In the genomic region with DNA sequence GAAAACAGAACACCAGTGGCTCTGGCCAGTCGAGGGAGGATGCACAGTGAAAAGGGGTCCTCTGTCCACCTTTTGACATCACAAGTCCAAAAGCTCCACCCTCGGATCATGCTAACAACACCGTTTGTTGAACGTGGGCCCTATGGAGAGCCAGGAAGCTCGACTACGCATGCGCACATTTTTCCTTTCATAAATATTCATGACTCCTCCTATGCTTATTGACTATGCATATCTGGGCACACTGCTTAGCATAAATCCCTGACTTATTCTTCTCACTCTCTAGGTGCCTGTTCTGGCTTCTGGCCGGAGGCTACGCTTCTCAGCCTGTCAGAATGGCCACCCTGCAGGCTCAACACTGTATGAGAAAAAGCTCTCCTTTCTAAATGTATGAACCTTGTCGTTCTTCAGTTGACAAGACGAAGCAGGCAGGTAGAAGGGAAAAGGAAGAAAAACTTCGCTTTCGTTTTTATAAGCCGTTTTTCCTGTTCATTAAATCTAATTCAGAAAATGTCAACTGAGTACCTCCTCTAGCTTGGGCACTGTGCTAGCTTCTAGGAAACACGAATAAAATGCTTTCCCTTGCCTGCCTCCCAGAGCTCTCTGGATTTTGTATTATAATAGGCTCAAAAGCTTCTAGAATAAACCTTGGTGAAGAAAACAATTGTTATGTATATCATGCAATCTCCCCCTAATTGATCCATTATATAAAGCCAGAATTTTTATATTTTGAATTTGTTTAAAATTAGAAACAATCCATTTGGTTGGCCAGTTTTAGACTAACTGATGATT, we compare ENCODE assay signal across 21 cellular contexts.
DNase-seq lines count a peak whose midpoint lies in the region; ATAC-seq, FAIRE-seq and TF ChIP-seq lines count a peak whose summit lies in the region.
"Had no signal": no experiment of that assay in that cellular context is flagged by ENCODE, and none has a peak within 500 bp of the region (broad histone marks: within the 10 kb centered on the region; RNA-seq: fewer than 3 reads in every experiment).

No MANE protein-coding gene starts in this region.

- H3K4me2 ChIP-seq in H1 (ENCODE audit: insufficient read depth in 1 of 2, low read depth in 2 of 2, low read length in 2 of 2): peak overlapping the region; percentile 10 to 44; a peak in 2 of 4 replicates
- H3K4me2 ChIP-seq: A549 had no signal

- H3K36me3 ChIP-seq in HAP-1 (replicated peaks) (no peaks in the 10 kb centered on the region), SK-N-MC (ENCODE audit: insufficient read depth, low read length) (no peaks in the 10 kb centered on the region), H1 (ENCODE audit: control insufficient read depth in 2 of 4, insufficient read depth in 4 of 4, low read length in 3 of 4) (no peaks in the 10 kb centered on the region)

- 0 out of 2 replicates have a peak overlapping the region, but pooled peaks have one; percentile 29 for H2BK15ac ChIP-seq in H1 (ENCODE audit: low read length)

- FAIRE-seq in H1 (lab: Jason Lieb, UNC): no peak
- FAIRE-seq: A549, GM12878 had no signal

- H3K4ac ChIP-seq in H1 (replicated peaks; ENCODE audit: insufficient read length, low read depth, low read length): no peak overlapping the region

- H3K79me2 ChIP-seq in H1 (ENCODE audit: control insufficient read depth in 1 of 2, insufficient read depth in 2 of 2, low read length in 2 of 2): no peaks in the 10 kb centered on the region

- 0 out of 2 replicates have a peak overlapping the region, but pooled peaks have one; percentile 72 for H2BK20ac ChIP-seq in H1 (ENCODE audit: low read length)

- H2BK12ac ChIP-seq in H1 (ENCODE audit: low read depth, low read length): no peak overlapping the region

- no peak overlapping the region for H2BK120ac ChIP-seq in H1 (replicated peaks; ENCODE audit: low read depth, low read length)

- H3K4me1 ChIP-seq in HAP-1 (peaks cover 27% of the 10 kb centered on the region), H1 (replicated peaks in 1 of 4; ENCODE audit: control insufficient read depth in 3 of 4, insufficient read depth in 4 of 4, low read length in 3 of 4) (peaks cover 0 to 11% (median 8%) of the 10 kb centered on the region in 4 experiments; a peak in 5 of 7 replicates)
- H3K4me1 ChIP-seq: A549 had no signal

- H3K9ac ChIP-seq in SK-N-MC (ENCODE audit: insufficient read length) (no peak overlapping the region), H1 (replicated peaks in 1 of 4; ENCODE audit: extremely low read depth in 1 of 4, low read depth in 3 of 4, low read length in 3 of 4) (no peak overlapping the region)

- H3K18ac ChIP-seq in H1 (ENCODE audit: extremely low read depth, low read length): no peak overlapping the region

- CTCF ChIA-PET in H1 (lab: Charles Lee; ENCODE audit: partially characterized antibody): interaction anchor here (1.1 to 4.1 kb wide), 3 partner anchors 11 to 55 kb away, joined by 3 to 15 read pairs (median 8); no protein-coding TSS in a partner anchor

- H3K79me1 ChIP-seq in H1 (ENCODE audit: low read depth, low read length): no peaks in the 10 kb centered on the region

- no peak for TF ChIP-seq RAD21 in H1 (IDR thresholded peaks at IDR 0.05 in 1 of 2, conservative IDR thresholded peaks at IDR 0.05 in 1 of 2; ENCODE audit: low read depth in 2 of 2, low read length in 2 of 2)

- no peak overlapping the region for H3K14ac ChIP-seq in H1 (ENCODE audit: insufficient read length)

- POLR2A ChIA-PET in H1 (lab: Charles Lee; ENCODE audit: partially characterized antibody): interaction anchor here (1.4 to 1.7 kb wide), 2 partner anchors 10 to 15 kb away, joined by 3 to 6 read pairs; no protein-coding TSS in a partner anchor

- H4K20me1 ChIP-seq in H1 (replicated peaks in 1 of 2; ENCODE audit: control insufficient read depth in 1 of 2, insufficient read depth in 2 of 2, low read length in 2 of 2): peaks cover 0 to 2% of the 10 kb centered on the region in 2 experiments

- H2AFZ ChIP-seq in H1 (ENCODE audit: low read length): no peak overlapping the region

- TF ChIP-seq POLR2A in H1 (IDR thresholded peaks at IDR 0.05; ENCODE audit: control extremely low read depth in 1 of 2, low read depth in 2 of 2, low read length in 2 of 2): no peak

- H3K4me3 ChIP-seq in HAP-1 (0 out of 2 replicates have a peak overlapping the region, but pooled peaks have one; percentile 2), SK-N-MC (peak overlapping the region; percentile 73), H1 (ENCODE audit: extremely low read depth in 1 of 4, insufficient read depth in 2 of 4, low read depth in 3 of 4, low read length in 4 of 4) (peak overlapping the region in 1 of 4 experiments; percentile 7; a peak in 1 of 8 replicates)
- H3K4me3 ChIP-seq: A549, GM12878 had no signal

- H3K23me2 ChIP-seq in H1 (ENCODE audit: low read depth, low read length): no peaks in the 10 kb centered on the region

- H3K56ac ChIP-seq in H1 (replicated peaks; ENCODE audit: insufficient read length, low read depth, low read length): no peak overlapping the region

- H3K23ac ChIP-seq in H1 (ENCODE audit: insufficient read length): no peak overlapping the region

- ATAC-seq in HG02763 (IDR thresholded peaks at IDR 0.05; ENCODE audit: unreplicated experiment) (no peak), HG02571 (IDR thresholded peaks at IDR 0.05; ENCODE audit: unreplicated experiment) (no peak)
- ATAC-seq: A549, GM12878, PC-3 had no signal

- H3K27ac ChIP-seq in SK-N-MC (no peak overlapping the region), H1 (ENCODE audit: low read depth, low read length) (no peak overlapping the region)
- H3K27ac ChIP-seq: A549 had no signal

- TF ChIP-seq CTCF in H1 (IDR thresholded peaks at IDR 0.05; ENCODE audit: control extremely low read depth in 1 of 3, insufficient read depth in 1 of 3, low read depth in 1 of 3, low read length in 3 of 3): no peak

- peak overlapping the region; percentile 52; the same call in 1 of the 2 replicates for H2BK5ac ChIP-seq in H1 (ENCODE audit: low read depth, low read length)

- no peak overlapping the region for H2AK5ac ChIP-seq in H1 (ENCODE audit: low read depth, low read length)

- H4K8ac ChIP-seq in H1 (ENCODE audit: extremely low read depth, insufficient read depth, low read length): no peak overlapping the region

- 70% methylated on average over 15 of the region's 15 CpGs; no CpG with 5 or more reads in 1 of the 2 experiments for whole genome bisulfite sequencing in H1 (ENCODE audit: extremely low coverage in 1 of 2, insufficient coverage in 1 of 2, insufficient read length in 1 of 2, insufficient replicate concordance in 2 of 2, low coverage in 1 of 2, low lambda C conversion rate in 2 of 2, missing lambda C conversion rate in 1 of 2), 2 experiments

- DNase-seq in HAP-1 (ENCODE audit: low spot score in 2 of 2): peak; percentile 87 to 94
- peak; percentile 26 for DNase-seq in SK-N-MC (ENCODE audit: low read depth, low spot score)
- DNase-seq in H1 (ENCODE audit: low read depth in 1 of 2, low spot score in 2 of 2): no peak
- DNase-seq in superior temporal gyrus (ENCODE audit: extremely low spot score): peak; percentile 42
- DNase-seq in activated naive CD4-positive, alpha-beta T cell (lab: John Stamatoyannopoulos, UW): no peak
- DNase-seq: CD4-positive, CD25-positive, alpha-beta regulatory T cell; COR-L47; DMS79; H7; Kasumi-1; NCI-H1694; NCI-H2081; NCI-H2171; NCI-H345; NCI-H524 treated with DMSO at 0.1 percent for 48 hours; PC-3; Right ventricle myocardium superior had no signal

- TF ChIP-seq EP300 in H1 (IDR thresholded peaks at IDR 0.05; ENCODE audit: borderline replicate concordance in 1 of 2, low read depth in 2 of 2, low read length in 2 of 2): no peak

- H3K27me3 ChIP-seq in HAP-1 (ENCODE audit: low read depth): no peaks in the 10 kb centered on the region
- peaks cover 0 to 7% (median 1%) of the 10 kb centered on the region in 4 experiments; a peak in 4 of 7 replicates for H3K27me3 ChIP-seq in H1 (replicated peaks in 1 of 4; ENCODE audit: control insufficient read depth in 3 of 4, extremely low read depth in 1 of 4, insufficient read depth in 3 of 4, low read length in 3 of 4)

- peak overlapping the region; percentile 26 for H4K91ac ChIP-seq in H1 (replicated peaks; ENCODE audit: insufficient read length, low read length)

- H3K9me3 ChIP-seq in HAP-1: no peaks in the 10 kb centered on the region
- no peaks in the 10 kb centered on the region for H3K9me3 ChIP-seq in SK-N-MC (ENCODE audit: low read depth, low read length)
- no peaks in the 10 kb centered on the region; a peak in 2 of 4 replicates for H3K9me3 ChIP-seq in H1 (ENCODE audit: insufficient read depth in 2 of 2, low read depth in 1 of 2, low read length in 1 of 2)
- H3K9me3 ChIP-seq: A549 had no signal

- H4K5ac ChIP-seq in H1 (ENCODE audit: insufficient read length, low read depth, low read length): no peak overlapping the region

- in situ Hi-C loops in HAP-1 (cut with MboI; ENCODE audit: low sequenced_read_pairs): no loop called here

TF ChIP-seq in H1, 55 proteins besides CTCF, POLR2A, EP300 and RAD21:
- TF ChIP-seq MAFK (IDR thresholded peaks at IDR 0.05; ENCODE audit: low read depth, low read length) (no peak), KDM5A (IDR thresholded peaks at IDR 0.05; ENCODE audit: low read length) (no peak), EGR1 (IDR thresholded peaks at IDR 0.05; ENCODE audit: borderline replicate concordance, low read depth, low read length) (no peak), CHD1 (IDR thresholded peaks at IDR 0.05; ENCODE audit: low read depth, low read length) (no peak), BRCA1 (IDR thresholded peaks at IDR 0.05; ENCODE audit: low read depth, low read length) (no peak), SIX5 (IDR thresholded peaks at IDR 0.05; ENCODE audit: low read depth, low read length) (no peak), BACH1 (IDR thresholded peaks at IDR 0.05; ENCODE audit: low read length) (no peak)
- TF ChIP-seq, protein P1, sequence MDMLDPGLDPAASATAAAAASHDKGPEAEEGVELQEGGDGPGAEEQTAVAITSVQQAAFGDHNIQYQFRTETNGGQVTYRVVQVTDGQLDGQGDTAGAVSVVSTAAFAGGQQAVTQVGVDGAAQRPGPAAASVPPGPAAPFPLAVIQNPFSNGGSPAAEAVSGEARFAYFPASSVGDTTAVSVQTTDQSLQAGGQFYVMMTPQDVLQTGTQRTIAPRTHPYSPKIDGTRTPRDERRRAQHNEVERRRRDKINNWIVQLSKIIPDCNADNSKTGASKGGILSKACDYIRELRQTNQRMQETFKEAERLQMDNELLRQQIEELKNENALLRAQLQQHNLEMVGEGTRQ (IDR thresholded peaks at IDR 0.05; ENCODE audit: low read length): no peak

Comparison
In these comparisons a context has a peak if more than half of its experiments do, and no peak if none do; other contexts are left out.
1. DNase-seq: peak in HAP-1 (2 of 2), SK-N-MC (single experiment) and superior temporal gyrus (single experiment); none in H1 (0 of 2) and activated naive CD4-positive, alpha-beta T cell (0 of 4).